19 cellular contexts compared by ENCODE assay signal in the genomic region with DNA sequence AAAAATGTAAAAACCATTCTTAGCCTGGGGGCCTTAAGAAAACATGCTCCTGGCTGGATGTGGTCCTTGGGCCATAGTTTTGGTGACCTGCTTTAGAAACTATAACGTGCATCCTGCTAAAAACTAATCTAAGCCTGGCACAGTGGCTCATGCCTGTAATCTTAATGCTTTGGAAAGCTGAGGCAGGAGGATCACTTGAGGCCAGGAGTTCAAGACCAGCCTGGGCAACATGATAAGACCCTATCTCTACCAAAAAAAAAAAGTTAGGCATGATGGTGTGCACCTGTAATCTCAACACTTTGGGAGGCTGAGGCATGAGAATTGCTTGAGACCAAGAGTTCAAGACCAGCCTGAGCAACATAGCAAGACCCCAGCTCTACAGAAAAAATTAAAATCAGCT.
"Had no signal": no experiment of that assay in that cellular context is flagged by ENCODE, and none has a peak within 500 bp of the region (broad histone marks: within the 10 kb centered on the region; RNA-seq: fewer than 3 reads in every experiment).

No MANE protein-coding gene starts in this region.

- DNase-seq: IMR-90, Kasumi-1, MM.1S, NCI-H1092 treated with DMSO at 0.1 percent for 48 hours, NCI-H1436, NCI-H187, NCI-H2029, NCI-H2081 treated with DMSO at 0.1 percent for 48 hours, NCI-H2171, NCI-H226, NCI-H446, NCI-H510A, NCI-H524 treated with DMSO at 0.1 percent for 48 hours, NCI-H69, NCI-H774, Right ventricle myocardium superior, RPMI8226, SIG-M5 had no signal

- ATAC-seq: HepG2 had no signal
